ENCODE assay signal across 4 cellular contexts in the genomic region with DNA sequence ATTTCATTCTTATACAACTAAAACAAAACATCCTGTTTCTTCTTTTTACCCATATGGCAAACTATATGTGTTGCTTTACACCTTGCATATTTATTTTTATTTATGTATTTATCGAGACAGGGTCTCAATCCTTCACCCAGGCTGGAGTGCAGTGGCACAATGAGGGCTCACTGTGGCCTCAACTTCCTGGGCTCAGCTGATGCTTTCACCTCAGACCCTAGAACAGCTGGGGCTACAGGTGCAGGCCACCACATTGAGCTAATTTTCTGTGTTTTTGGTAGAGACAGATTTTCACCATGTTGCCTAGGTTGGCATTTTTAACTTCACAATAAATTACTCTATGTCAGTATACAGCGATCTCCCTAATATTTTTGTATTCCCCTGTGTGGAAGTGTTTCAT.
"Had no signal": no experiment of that assay in that cellular context is flagged by ENCODE, and none has a peak within 500 bp of the region (broad histone marks: within the 10 kb centered on the region; RNA-seq: fewer than 3 reads in every experiment).

No MANE protein-coding gene starts in this region.

- H3K4me2 ChIP-seq: GM23338 had no signal

- H3K27ac ChIP-seq: HL-60 had no signal

- H2AFZ ChIP-seq: GM23338 had no signal

- DNase-seq: H9, HCEC 1CT had no signal

- H3K4me3 ChIP-seq: GM23338 had no signal
